9 cellular contexts compared by ENCODE assay signal in the genomic region with DNA sequence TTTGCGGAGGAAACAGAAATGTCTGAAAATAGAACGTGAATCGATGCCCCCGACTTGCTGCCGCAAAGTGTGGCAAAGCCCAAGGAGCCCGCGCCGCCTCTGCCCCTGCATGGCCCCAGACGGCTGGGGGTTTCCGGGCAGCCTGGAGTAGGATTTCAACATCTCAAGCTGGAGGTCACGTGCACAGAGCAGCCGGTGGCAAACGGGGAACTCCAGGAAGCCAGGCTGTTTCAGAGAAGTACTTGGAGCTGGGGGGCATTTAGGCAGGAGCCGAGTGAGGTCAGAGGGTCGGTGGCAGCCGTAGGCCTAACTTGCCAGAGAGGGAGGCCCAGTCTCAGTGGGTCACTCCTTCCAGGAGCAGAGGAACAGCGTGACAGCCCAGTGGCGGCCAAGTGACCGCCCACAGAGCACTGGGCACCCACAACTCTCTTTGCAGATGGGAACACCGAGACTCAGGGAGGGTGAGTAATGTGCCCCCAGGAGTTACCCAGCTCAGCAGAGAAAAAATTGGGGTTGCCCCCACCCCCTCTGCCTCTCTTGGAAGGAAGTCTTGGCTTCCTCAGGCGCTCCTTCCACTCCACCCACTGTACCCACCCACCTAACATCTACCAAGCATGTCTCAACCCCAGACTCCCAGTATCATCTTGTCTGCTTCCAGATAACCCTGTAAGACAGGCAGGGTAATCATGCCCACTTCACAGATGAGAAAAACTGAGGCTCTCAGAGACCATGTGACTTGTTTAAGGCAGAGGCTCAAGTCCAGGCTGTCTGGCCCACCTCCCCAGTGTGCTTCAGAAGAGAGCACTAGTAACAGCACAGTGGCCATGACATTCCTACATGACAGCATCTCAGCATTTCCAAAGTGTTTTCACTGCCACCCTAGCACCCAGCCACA.
DNase-seq lines count a peak whose midpoint lies in the region; ATAC-seq and TF ChIP-seq lines count a peak whose summit lies in the region.
"Had no signal": no experiment of that assay in that cellular context is flagged by ENCODE, and none has a peak within 500 bp of the region (broad histone marks: within the 10 kb centered on the region; RNA-seq: fewer than 3 reads in every experiment).

No MANE protein-coding gene starts in this region.

- no peaks in the 10 kb centered on the region for H3K36me3 ChIP-seq in gastroesophageal sphincter
- H3K36me3 ChIP-seq: ovary had no signal

- TF ChIP-seq CTCF in gastroesophageal sphincter (IDR thresholded peaks at IDR 0.05), result no peak

- ATAC-seq in GM21786 (IDR thresholded peaks at IDR 0.05; ENCODE audit: unreplicated experiment) (peak; percentile 61), gastroesophageal sphincter (peak; percentile 65), GM19455 (IDR thresholded peaks at IDR 0.05; ENCODE audit: unreplicated experiment) (no peak)

- H3K27ac ChIP-seq in gastroesophageal sphincter, result peak overlapping the region in 2 of 4 donors; percentile 42 to 43
- H3K27ac ChIP-seq: ovary had no signal

- no peak overlapping the region for H3K4me3 ChIP-seq in gastroesophageal sphincter
- H3K4me3 ChIP-seq in skeletal muscle cell (ENCODE audit: low read depth, low read length), result no peak overlapping the region
- H3K4me3 ChIP-seq: ovary had no signal

- H3K27me3 ChIP-seq in gastroesophageal sphincter, result no peaks in the 10 kb centered on the region
- H3K27me3 ChIP-seq: ovary had no signal

- no peak for TF ChIP-seq EP300 in gastroesophageal sphincter (IDR thresholded peaks at IDR 0.05)

- H3K4me1 ChIP-seq in gastroesophageal sphincter, result peaks cover 0 to 18% (median 0%) of the 10 kb centered on the region in 3 donors

- TF ChIP-seq POLR2A in gastroesophageal sphincter (IDR thresholded peaks at IDR 0.05), result no peak

- WGBS in gastroesophageal sphincter (ENCODE audit: low coverage in 1 of 2), 2 donors, result 83 to 88% methylated on average over 2 to 4 of the region's 21 CpGs

- DNase-seq in CMK (ENCODE audit: low read depth) (peak; percentile 78), NOMO-1 (lab: John Stamatoyannopoulos, UW; ENCODE audit: unreplicated experiment in 2 of 2) (peak; percentile 93 to 96), skeletal muscle cell (ENCODE audit: low read depth) (peak; percentile 76), NCI-H1048 (lab: John Stamatoyannopoulos, UW) (no peak)
- peak; percentile 15 to 59 for DNase-seq in activated T-helper 1 cell treated with anti-CD3 and anti-CD28 coated beads, Interleukin-2, amount 50 U/mL, for 16 hours (ENCODE audit: low read depth in 1 of 2, low spot score in 1 of 2)

- no peaks in the 10 kb centered on the region for H3K9me3 ChIP-seq in gastroesophageal sphincter
- H3K9me3 ChIP-seq: ovary had no signal
